In the genomic region with DNA sequence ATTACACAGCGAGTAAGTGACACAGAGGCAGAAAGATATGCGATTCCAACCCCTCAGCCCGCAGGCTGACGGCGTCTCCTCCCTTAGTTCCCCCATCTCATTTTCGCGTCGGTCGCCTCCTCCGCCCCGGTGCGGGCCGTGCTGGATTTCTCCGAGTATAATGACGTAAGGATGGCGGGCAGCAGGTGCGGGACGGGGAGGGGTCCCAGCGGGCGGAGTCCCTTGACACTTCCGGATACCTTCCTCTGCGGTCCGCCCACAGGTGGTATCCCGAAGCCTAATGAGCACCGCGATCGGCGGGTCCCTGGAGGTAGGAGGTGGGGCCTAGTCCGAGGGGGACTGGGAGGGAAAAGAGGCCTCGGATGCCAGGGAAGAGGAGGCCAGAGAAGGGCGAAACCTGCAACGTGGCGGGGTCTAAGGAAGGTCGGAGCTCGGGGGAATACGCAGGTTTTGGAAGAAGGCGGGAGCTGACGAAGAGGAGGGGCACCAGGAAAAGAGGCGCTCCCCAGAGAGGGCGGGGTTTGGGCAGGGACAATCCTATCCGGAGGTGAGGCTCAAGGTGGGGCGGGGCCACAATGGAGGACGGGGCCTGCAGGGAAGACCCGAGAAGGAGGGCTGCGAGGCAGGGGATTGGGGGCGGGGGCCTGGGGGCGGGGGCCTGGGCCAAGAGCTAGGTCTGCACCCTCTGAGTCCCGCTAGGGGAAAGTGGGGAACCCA, we compare ENCODE assay signal across 7 cellular contexts. TPM values are rescaled to one million over a fixed set of nuclear protein-coding genes. Genes with fewer than 3 reads are reported as not detected.
DNase-seq lines count a peak whose midpoint lies in the region; ATAC-seq and TF ChIP-seq lines count a peak whose summit lies in the region.

No MANE protein-coding gene starts in this region.

- DNase-seq in NCI-H1930 (lab: John Stamatoyannopoulos, UW) (peak; percentile 86 to 89), colonic mucosa (peak; percentile 96)
- DNase-seq in activated CD4-positive, alpha-beta T cell treated with anti-CD3 and anti-CD28 coated beads for 1 hour: peak; percentile 32
- DNase-seq in stimulated activated CD8-positive, alpha-beta memory T cell treated with anti-CD3 and anti-CD28 coated beads, Interleukin-4, amount 100 ng/mL, for 48 hours: peak; percentile 87

- H3K4me1 ChIP-seq in colonic mucosa (no peaks in the 10 kb centered on the region), mononuclear cell (ENCODE audit: insufficient read depth, low read length) (peaks cover 5% of the 10 kb centered on the region)

- intact Hi-C loops in colonic mucosa (cut with DNase I): no loop called here

- no peak for TF ChIP-seq CTCF in colonic mucosa (IDR thresholded peaks at IDR 0.05)

- no peaks in the 10 kb centered on the region for H3K9me3 ChIP-seq in colonic mucosa
- no peaks in the 10 kb centered on the region for H3K9me3 ChIP-seq in mononuclear cell (ENCODE audit: low read depth, low read length)

- ATAC-seq in GM18511 (IDR thresholded peaks at IDR 0.05; ENCODE audit: unreplicated experiment) (peak; percentile 83), HG02884 (IDR thresholded peaks at IDR 0.05; ENCODE audit: unreplicated experiment) (peak; percentile 66)

- peak overlapping the region; percentile 97 for H3K27ac ChIP-seq in colonic mucosa

- H3K4me3 ChIP-seq in colonic mucosa (peak overlapping the region; percentile 73), mononuclear cell (ENCODE audit: low read length) (peak overlapping the region; percentile 33)

- H3K27me3 ChIP-seq in colonic mucosa (peaks cover 6% of the 10 kb centered on the region), mononuclear cell (ENCODE audit: insufficient read depth, low read length) (peaks cover 65% of the 10 kb centered on the region)

- H3K36me3 ChIP-seq in colonic mucosa: no peaks in the 10 kb centered on the region

- H3K9ac ChIP-seq in colonic mucosa (ENCODE audit: low read depth in 2 of 2, low read length in 2 of 2): peak overlapping the region; percentile 81 to 85

RNA-seq across cellular contexts. Expression of a gene that starts 3.6 kb away (rescaled TPM):
- total RNA-seq in colonic mucosa (10 to 100 TPM; 21.8 to 29.8 TPM), mononuclear cell (0.42 TPM)

Comparison
In these comparisons a context has a peak if more than half of its experiments do, and no peak if none do; other contexts are left out.
1. Peak in every context shown above with its lines: DNase-seq, ATAC-seq, H3K4me3 ChIP-seq and H3K27ac ChIP-seq.
2. DNase-seq: peak in every context shown above with its lines; median percentile 96 in colonic mucosa; 88 in NCI-H1930; 87 in stimulated activated CD8-positive, alpha-beta memory T cell treated with anti-CD3 and anti-CD28 coated beads, Interleukin-4, amount 100 ng/mL, for 48 hours; 32 in activated CD4-positive, alpha-beta T cell treated with anti-CD3 and anti-CD28 coated beads for 1 hour.
3. RNA of a gene that starts 3.6 kb away (total RNA-seq): 21.8 to 29.8 TPM in colonic mucosa; 0.42 TPM in mononuclear cell (single experiment); every median in the first group is over 10 times any median in the second.